8 cellular contexts compared by ENCODE assay signal in the genomic region with DNA sequence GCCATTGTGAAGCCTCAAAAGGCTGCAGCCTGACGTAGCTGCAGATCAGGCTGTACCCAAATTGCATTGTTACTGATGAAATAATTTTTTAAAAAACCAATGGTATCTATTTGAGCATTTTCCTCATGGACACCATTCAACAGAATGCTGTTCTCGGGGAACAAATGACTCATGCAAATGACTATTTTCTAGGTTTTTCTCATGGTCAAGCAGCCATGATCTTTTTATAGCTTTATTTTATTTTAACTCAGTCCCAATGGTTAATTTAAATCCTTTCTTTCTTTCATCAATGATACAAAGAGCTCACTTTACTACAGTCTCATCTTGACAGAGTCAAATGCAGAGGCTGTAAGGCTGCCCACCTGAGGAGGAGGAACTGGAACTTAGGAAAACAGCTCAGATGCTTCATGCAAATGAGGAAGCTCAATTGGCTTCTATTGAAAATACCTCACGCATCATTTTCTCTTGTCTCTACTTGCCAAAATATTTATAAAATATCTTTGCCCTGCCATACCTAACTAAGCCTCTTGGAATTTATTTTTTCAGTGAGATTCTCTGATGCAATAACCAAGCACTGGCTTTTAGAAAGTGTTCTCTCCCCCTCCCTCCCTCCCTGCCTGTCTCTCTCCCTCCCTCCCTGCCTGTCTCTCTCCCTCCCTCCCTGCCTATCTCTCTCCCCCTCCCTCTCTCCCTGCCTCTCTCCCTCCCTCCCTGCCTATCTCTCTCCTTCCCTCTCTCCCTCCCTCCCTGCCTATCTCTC.
DNase-seq lines count a peak whose midpoint lies in the region; ATAC-seq and TF ChIP-seq lines count a peak whose summit lies in the region.

No MANE protein-coding gene starts in this region.

- intact Hi-C loops in activated CD4-positive, alpha-beta T cell treated with anti-CD3 and anti-CD28 coated beads, Interleukin-2, amount 10 ng/mL, durations not matched to agents 24 days and 14 days (cut with micrococcal nuclease) = no loop called here

- ATAC-seq in GM21381 (IDR thresholded peaks at IDR 0.05; ENCODE audit: unreplicated experiment) = peak; percentile 50
- peak; percentile 50 for ATAC-seq in HG03571 (IDR thresholded peaks at IDR 0.05; ENCODE audit: unreplicated experiment)

- no peak overlapping the region for H3K27ac Mint-ChIP-seq in activated CD4-positive, alpha-beta T cell treated with anti-CD3 and anti-CD28 coated beads, Interleukin-2, amount 10 ng/mL, durations not matched to agents 24 days and 14 days

- H3K36me3 Mint-ChIP-seq in activated CD4-positive, alpha-beta T cell treated with anti-CD3 and anti-CD28 coated beads, Interleukin-2, amount 10 ng/mL, durations not matched to agents 24 days and 14 days (ENCODE audit: low read depth) = no peaks in the 10 kb centered on the region

- TF ChIP-seq CTCF in AG10803 (conservative IDR thresholded peaks at IDR 0.05; ENCODE audit: low read length) = peak; percentile 27
- TF ChIP-seq CTCF in fibroblast of pulmonary artery (IDR thresholded peaks at IDR 0.05; ENCODE audit: low read length, missing control alignments) = no peak

- H3K4me3 Mint-ChIP-seq in activated CD4-positive, alpha-beta T cell treated with anti-CD3 and anti-CD28 coated beads, Interleukin-2, amount 10 ng/mL, durations not matched to agents 24 days and 14 days = no peak overlapping the region

- DNase-seq in AG10803 (ENCODE audit: low read depth) (peak; percentile 72), fibroblast of pulmonary artery (ENCODE audit: low read depth) (peak; percentile 72), SW 1271 (lab: John Stamatoyannopoulos, UW) (no peak), erythroblast (lab: John Stamatoyannopoulos, UW) (no peak), dermis blood vessel endothelial cell (no peak)
- no peak for DNase-seq in activated CD4-positive, alpha-beta T cell treated with anti-CD3 and anti-CD28 coated beads, Interleukin-2, amount 10 ng/mL, durations not matched to agents 24 days and 14 days

- no peaks in the 10 kb centered on the region for H3K4me1 Mint-ChIP-seq in activated CD4-positive, alpha-beta T cell treated with anti-CD3 and anti-CD28 coated beads, Interleukin-2, amount 10 ng/mL, durations not matched to agents 24 days and 14 days

- no peak overlapping the region for H3K4me3 ChIP-seq in AG10803 (ENCODE audit: low read length)
- H3K4me3 ChIP-seq in fibroblast of pulmonary artery (replicated peaks; ENCODE audit: low read depth, low read length) = no peak overlapping the region

- H3K27me3 Mint-ChIP-seq in activated CD4-positive, alpha-beta T cell treated with anti-CD3 and anti-CD28 coated beads, Interleukin-2, amount 10 ng/mL, durations not matched to agents 24 days and 14 days = no peaks in the 10 kb centered on the region

- no peaks in the 10 kb centered on the region for H3K9me3 Mint-ChIP-seq in activated CD4-positive, alpha-beta T cell treated with anti-CD3 and anti-CD28 coated beads, Interleukin-2, amount 10 ng/mL, durations not matched to agents 24 days and 14 days

- TF ChIP-seq POLR2A in erythroblast (IDR thresholded peaks at IDR 0.05; ENCODE audit: low read length) = no peak

Comparison
In these comparisons a context has a peak if more than half of its experiments do, and no peak if none do; other contexts are left out.
1. DNase-seq: peak in AG10803 (single experiment) and fibroblast of pulmonary artery (single experiment); none in SW 1271 (0 of 2), erythroblast (0 of 2), activated CD4-positive, alpha-beta T cell treated with anti-CD3 and anti-CD28 coated beads, Interleukin-2, amount 10 ng/mL, durations not matched to agents 24 days and 14 days (single experiment) and dermis blood vessel endothelial cell (single experiment).